Comparison of ENCODE assay signal across 1 cellular context in genomic region chr11:133937015-133937414, GRCh38.
TF ChIP-seq lines count a peak whose summit lies in the region.

No MANE protein-coding gene starts in this region.

TF ChIP-seq in SK-N-SH treated with all-trans-retinoic acid at 6 μM for 48 hours, 23 proteins besides CTCF, POLR2A, EP300 and RAD21 (continued from another document):
- no peak for TF ChIP-seq CREB5 (CRISPR knock-in tag; IDR thresholded peaks at IDR 0.05; ENCODE audit: low read depth)
- TF ChIP-seq ZNF70 (CRISPR knock-in tag; IDR thresholded peaks at IDR 0.05): peak; percentile 87
- TF ChIP-seq RARB (CRISPR knock-in tag; IDR thresholded peaks at IDR 0.05): no peak
- TF ChIP-seq ZC3H10 (CRISPR knock-in tag; IDR thresholded peaks at IDR 0.05): no peak
- TF ChIP-seq ZFP30 (CRISPR knock-in tag; IDR thresholded peaks at IDR 0.05): no peak
- TF ChIP-seq ESRRG (CRISPR knock-in tag; IDR thresholded peaks at IDR 0.05): no peak
- TF ChIP-seq ZNF8 (CRISPR knock-in tag; IDR thresholded peaks at IDR 0.05): no peak
- TF ChIP-seq SNAI2 (CRISPR knock-in tag; IDR thresholded peaks at IDR 0.05): no peak
- TF ChIP-seq PPARA (CRISPR knock-in tag; IDR thresholded peaks at IDR 0.05; ENCODE audit: borderline replicate concordance): no peak
- TF ChIP-seq GLIS3 (CRISPR knock-in tag; IDR thresholded peaks at IDR 0.05): no peak
- peak; percentile 81; the same call in 1 of the 2 replicates for TF ChIP-seq TCF4 (CRISPR knock-in tag; IDR thresholded peaks at IDR 0.05; ENCODE audit: borderline replicate concordance)
- TF ChIP-seq PATZ1 (CRISPR knock-in tag; IDR thresholded peaks at IDR 0.05; ENCODE audit: borderline replicate concordance): no peak
TF ChIP-seq in SK-N-SH treated with all-trans-retinoic acid at 6 μM for 48 hours: peak in this region for 3.
